Comparison of ENCODE assay signal across 9 cellular contexts in genomic region chr1:90730247-90731022, GRCh38. TPM values are rescaled to one million over a fixed set of nuclear protein-coding genes. Genes with fewer than 3 reads are reported as not detected.
A peak's percentile ranks its signal among the peaks of the same experiment; 100 is the strongest.
DNase-seq lines count a peak whose midpoint lies in the region; ATAC-seq, FAIRE-seq and TF ChIP-seq lines count a peak whose summit lies in the region.
"Had no signal": no experiment of that assay in that cellular context is flagged by ENCODE, and none has a peak within 500 bp of the region (broad histone marks: within the 10 kb centered on the region; RNA-seq: fewer than 3 reads in every experiment).

No MANE protein-coding gene starts in this region.

- H3K9me1 ChIP-seq in K562 (ENCODE audit: control insufficient read depth, insufficient read depth, low read length): no peaks in the 10 kb centered on the region

- no peak overlapping the region for H3K27ac Mint-ChIP-seq in nephron

- POLR2A ChIA-PET in K562 (lab: Yijun Ruan, JAX): interaction anchor here (0.6 to 1.6 kb wide), 5 partner anchors 7 to 140 kb away, joined by 3 to 4 read pairs (median 4); no protein-coding TSS in a partner anchor

- peak overlapping the region; percentile 25 for H3K4me3 ChIP-seq in NB4 (ENCODE audit: low read depth, low read length)
- H3K4me3 ChIP-seq in K562: peak overlapping the region; percentile 39

- H3K9me3 Mint-ChIP-seq in nephron: no peaks in the 10 kb centered on the region

- CTCF ChIA-PET in K562 (lab: Yijun Ruan, JAX; ENCODE audit: low intra/inter-chr PET ratio): no interaction called here

- peaks cover 39% of the 10 kb centered on the region for H3K4me1 Mint-ChIP-seq in nephron

- H3K9me3 ChIP-seq in K562 (replicated peaks; ENCODE audit: control insufficient read depth, insufficient read depth, low read depth, low read length): no peaks in the 10 kb centered on the region
- H3K9me3 ChIP-seq: esophagus squamous epithelium had no signal

- H4K20me1 ChIP-seq in K562 (replicated peaks; ENCODE audit: control insufficient read depth, insufficient read depth, low read length): no peaks in the 10 kb centered on the region

- ATAC-seq in K562: peak; percentile 74
- ATAC-seq in GM21367 (IDR thresholded peaks at IDR 0.05; ENCODE audit: unreplicated experiment): no peak
- no peak for ATAC-seq in HG02571 (IDR thresholded peaks at IDR 0.05; ENCODE audit: unreplicated experiment)

- no peak for TF ChIP-seq CTCF in NB4 (IDR thresholded peaks at IDR 0.05; ENCODE audit: low read depth, low read length)
- no peak for TF ChIP-seq CTCF in K562 (IDR thresholded peaks at IDR 0.05 in 2 of 3, conservative IDR thresholded peaks at IDR 0.05 in 1 of 3; ENCODE audit: insufficient read depth in 2 of 3, low read depth in 1 of 3, low read length in 3 of 3)
- no peak for TF ChIP-seq CTCF in nephron (IDR thresholded peaks at IDR 0.05; ENCODE audit: unreplicated experiment in 3 of 3)

- 25% methylated on average over 46 of the region's 51 CpGs for WGBS in K562 (ENCODE audit: insufficient coverage, low coverage, missing lambda C conversion rate)

- peaks cover 0 to 2% of the 10 kb centered on the region in 2 experiments; a peak in 2 of 5 replicates for H3K27me3 ChIP-seq in K562 (ENCODE audit: control insufficient read depth in 2 of 2, insufficient read depth in 2 of 2, low read length in 2 of 2)

- H3K4me2 ChIP-seq in K562 (ENCODE audit: insufficient read depth, low read length): peak overlapping the region; percentile 65

- BruUV-seq in K562 (replicated peaks; lab: Mats Ljungman, UMichigan): no TSS peak

- intact Hi-C loops in K562 (cut with micrococcal nuclease): no loop called here

- TF ChIP-seq POLR2A in NB4 (IDR thresholded peaks at IDR 0.05; ENCODE audit: extremely low read depth, insufficient read length) (no peak), K562 (conservative IDR thresholded peaks at IDR 0.05) (no peak)

- no peaks in the 10 kb centered on the region for H3K36me3 ChIP-seq in K562 (ENCODE audit: control insufficient read depth, insufficient read depth, low read length)
- H3K36me3 ChIP-seq: esophagus squamous epithelium had no signal

- in situ Hi-C loops in K562 (cut with MboI): no loop called here

- H3K27me3 Mint-ChIP-seq in nephron (ENCODE audit: low read depth): peaks cover 100% of the 10 kb centered on the region

- peak overlapping the region; percentile 62 to 71 (median 68) for H3K4me3 Mint-ChIP-seq in nephron

- DNase-seq in DMS53 (lab: John Stamatoyannopoulos, UW) (peak; percentile 88), NB4 (ENCODE audit: low read depth) (peak; percentile 65), K562 (ENCODE audit: extremely low read depth in 1 of 4, low spot score in 3 of 4) (peak in 1 of 4 experiments; percentile 28)
- no peak for DNase-seq in activated CD8-positive, alpha-beta memory T cell treated with anti-CD3 and anti-CD28 coated beads, Interleukin-2, amount 50 U/mL, for 4 hours
- DNase-seq in stimulated activated CD8-positive, alpha-beta memory T cell treated with anti-CD3 and anti-CD28 coated beads, Interleukin-4, amount 100 ng/mL, for 48 hours: no peak
- DNase-seq: esophagus squamous epithelium had no signal

- H3K27ac ChIP-seq in K562 (ENCODE audit: extremely low read depth, low read depth, low read length): no peak overlapping the region
- H3K27ac ChIP-seq: esophagus squamous epithelium had no signal

- no peak for TF ChIP-seq EP300 in K562 (IDR thresholded peaks at IDR 0.05; ENCODE audit: low read length)

- H3K9ac ChIP-seq in K562 (ENCODE audit: insufficient read depth in 1 of 2, low read depth in 2 of 2, low read length in 2 of 2): peak overlapping the region; percentile 14 to 82; a peak in 2 of 4 replicates

- H3K4me1 ChIP-seq in K562 (replicated peaks in 1 of 2; ENCODE audit: control insufficient read depth in 2 of 2, insufficient read depth in 2 of 2, low read length in 2 of 2): peaks cover 6 to 11% of the 10 kb centered on the region in 2 experiments; a peak in 4 of 5 replicates

- no peak for TF ChIP-seq RAD21 in K562 (CRISPR knock-in tag; conservative IDR thresholded peaks at IDR 0.05 in 1 of 2, IDR thresholded peaks at IDR 0.05 in 1 of 2)

- no peaks in the 10 kb centered on the region for H3K79me2 ChIP-seq in K562 (ENCODE audit: control insufficient read depth, insufficient read depth, low read length)

- H2AFZ ChIP-seq in K562 (ENCODE audit: low read depth, low read length): peak overlapping the region; percentile 52

- FAIRE-seq in K562 (lab: Jason Lieb, UNC): peak; percentile 26

- no peaks in the 10 kb centered on the region for H3K36me3 Mint-ChIP-seq in nephron (ENCODE audit: low read depth)

TF ChIP-seq in K562, 482 proteins besides CTCF, POLR2A, EP300 and RAD21 (continues in another document):
- peak; percentile 44 for TF ChIP-seq HNRNPLL (IDR thresholded peaks at IDR 0.05; ENCODE audit: low read depth, low read length, poor library complexity, severe bottlenecking)
- TF ChIP-seq CXXC5 (CRISPR knock-in tag; IDR thresholded peaks at IDR 0.05): peak; percentile 66; the same call in 1 of the 2 replicates
- peak in 1 of 2 experiments; percentile 38; a peak in 2 of 4 replicates for TF ChIP-seq NRF1 (conservative IDR thresholded peaks at IDR 0.05 in 1 of 2, IDR thresholded peaks at IDR 0.05 in 1 of 2)
- 0 out of 4 replicates have a peak, but pooled peaks of 1 of the 2 experiments have one; percentile 11 for TF ChIP-seq UBTF (IDR thresholded peaks at IDR 0.05; ENCODE audit: borderline replicate concordance in 1 of 2, low read depth in 2 of 2, low read length in 2 of 2)
- peak; percentile 52; the same call in 1 of the 2 replicates for TF ChIP-seq ESRRA (IDR thresholded peaks at IDR 0.05; ENCODE audit: borderline replicate concordance, low read depth)
- TF ChIP-seq E2F6 (IDR thresholded peaks at IDR 0.05; ENCODE audit: borderline replicate concordance in 1 of 2, extremely low read depth in 1 of 2, insufficient read depth in 1 of 2, insufficient read length in 1 of 2, low read depth in 1 of 2, low read length in 1 of 2, poor library complexity in 1 of 2, severe bottlenecking in 1 of 2): peak in 1 of 2 experiments; percentile 38
- no peak for TF ChIP-seq IRF9 (tag; IDR thresholded peaks at IDR 0.05)
- peak; percentile 89 for TF ChIP-seq HES1 (IDR thresholded peaks at IDR 0.05; ENCODE audit: low read depth)
- TF ChIP-seq L3MBTL2 (IDR thresholded peaks at IDR 0.05): peak; percentile 18; the same call in 1 of the 2 replicates
- TF ChIP-seq ZNF384 (IDR thresholded peaks at IDR 0.05; ENCODE audit: low read depth, low read length): 0 out of 2 replicates have a peak, but pooled peaks have one; percentile 23

RNA-seq across cellular contexts. Expression of gene BARHL2, which starts 13.3 kb away (rescaled TPM):
- not detected in 2 replicates for total RNA-seq in K562 (2011; cell fraction: chromatin; rRNA removed; ENCODE audit: low replicate concordance)
- total RNA-seq in K562 (2011; cell fraction: nucleolus; rRNA removed): not detected in 2 replicates
- total RNA-seq in K562 (2011; cell fraction: nucleoplasm; rRNA removed): not detected in 2 replicates
- total RNA-seq in K562 (2014; rRNA removed) (0.09 TPM in 1 of 2 replicates, not detected in the other), K562 (2014; rRNA removed; fragmentation: Illumina TruSeq; extraction: Trizol) (not detected in 2 replicates), K562 (2015; rRNA removed; fragmentation: Illumina TruSeq; extraction: Trizol) (not detected in 2 replicates), K562 (2021) (0.11 TPM in 2 replicates)
- polyA plus RNA-seq in K562 (2011; rRNA removed) (not detected in 2 replicates), K562 (2014; fragmentation: Illumina TruSeq; extraction: Trizol) (0.06 TPM in 1 of 2 replicates, not detected in the other), K562 (2014; fragmentation: Nextera tagmentation; extraction: Ambion mirVana) (not detected), K562 (2014; rRNA removed) (not detected in 2 replicates)
- polyA plus RNA-seq in K562 (2011; cell fraction: cytosol; rRNA removed): not detected in 2 replicates
- polyA plus RNA-seq in K562 (2011; cell fraction: nucleus; rRNA removed): 0.06 and 0.09 TPM in 2 replicates
- polyA plus RNA-seq in K562 (2012): 0.07 TPM in 1 of 2 replicates, not detected in the other
- polyA minus RNA-seq in K562 (2011; rRNA and poly(A)+ RNA removed): not detected in 2 replicates
- not detected in 2 replicates for polyA minus RNA-seq in K562 (2011; cell fraction: cytosol; rRNA and poly(A)+ RNA removed)
- polyA minus RNA-seq in K562 (2011; cell fraction: nucleus; rRNA and poly(A)+ RNA removed): not detected in 2 replicates
- total RNA-seq: esophagus squamous epithelium had no signal

Comparison
In these comparisons a context has a peak if more than half of its experiments do, and no peak if none do; other contexts are left out.
1. DNase-seq: peak in DMS53 (single experiment) and NB4 (single experiment); none in activated CD8-positive, alpha-beta memory T cell treated with anti-CD3 and anti-CD28 coated beads, Interleukin-2, amount 50 U/mL, for 4 hours (single experiment) and stimulated activated CD8-positive, alpha-beta memory T cell treated with anti-CD3 and anti-CD28 coated beads, Interleukin-4, amount 100 ng/mL, for 48 hours (single experiment).